31 cellular contexts compared by ENCODE assay signal in genomic region chr11:104422320-104422944, GRCh38.
"Had no signal": no experiment of that assay in that cellular context is flagged by ENCODE, and none has a peak within 500 bp of the region (broad histone marks: within the 10 kb centered on the region; RNA-seq: fewer than 3 reads in every experiment).

No MANE protein-coding gene starts in this region.

- H3K4me1 ChIP-seq: SJCRH30 had no signal

- H3K36me3 Mint-ChIP-seq: activated CD4-positive, alpha-beta memory T cell treated with anti-CD3 and anti-CD28 coated beads for 36 hours; activated naive CD8-positive, alpha-beta T cell treated with anti-CD3 and anti-CD28 coated beads for 36 hours had no signal

- H3K4me1 Mint-ChIP-seq: activated CD4-positive, alpha-beta T cell treated with anti-CD3 and anti-CD28 coated beads for 36 hours; activated CD4-positive, alpha-beta T cell treated with anti-CD3 and anti-CD28 coated beads, Interleukin-2, amount 10 ng/mL, durations not matched to agents 7 days and 5 days; activated naive CD8-positive, alpha-beta T cell treated with anti-CD3 and anti-CD28 coated beads for 36 hours; activated T-helper 17 cell treated with anti-CD3 and anti-CD28 coated beads, Interleukin-2, amount 50 U/mL, for 72 hours had no signal

- DNase-seq: activated CD4-positive, alpha-beta memory T cell treated with anti-CD3 and anti-CD28 coated beads for 36 hours; activated CD4-positive, alpha-beta T cell treated with anti-CD3 and anti-CD28 coated beads for 36 hours; activated CD4-positive, alpha-beta T cell treated with anti-CD3 and anti-CD28 coated beads, Interleukin-2, amount 10 ng/mL, durations not matched to agents 7 days and 5 days; activated CD8-positive, alpha-beta memory T cell treated with anti-CD3 and anti-CD28 coated beads, Interleukin-2, amount 50 U/mL, for 4 hours; activated effector memory CD4-positive, alpha-beta T cell treated with anti-CD3 and anti-CD28 coated beads, Interleukin-2, amount 50 U/mL, for 16 hours; activated naive CD4-positive, alpha-beta T cell; activated naive CD4-positive, alpha-beta T cell treated with anti-CD3 and anti-CD28 coated beads, Interleukin-2, amount 50 U/mL, for 16 hours; activated naive CD8-positive, alpha-beta T cell treated with anti-CD3 and anti-CD28 coated beads for 36 hours; activated T-cell treated with anti-CD3 and anti-CD28 coated beads for 4 hours; activated T-cell treated with anti-CD3 and anti-CD28 coated beads, Interleukin-2, amount 50 U/mL, for 72 hours; amniotic stem cell; brain microvascular endothelial cell; NCI-H1092 treated with DMSO at 0.1 percent for 48 hours; NCI-H1417; NCI-H146; NCI-H187; NCI-H2029 treated with DMSO at 0.1 percent for 48 hours; NCI-H2107; NCI-H2171; NCI-H510A; NCI-H526; NCI-H748 treated with DMSO at 0.1 percent for 48 hours; NK-92 treated with Interleukin-12 subunit alpha and Interleukin-12 subunit beta, amount 100 ng/mL, for 24 hours; SHP77; SJCRH30; T1000 had no signal

- H3K27me3 ChIP-seq: brain microvascular endothelial cell, SJCRH30 had no signal

- H3K9me3 Mint-ChIP-seq: activated CD4-positive, alpha-beta memory T cell treated with anti-CD3 and anti-CD28 coated beads for 36 hours; activated CD4-positive, alpha-beta T cell treated with anti-CD3 and anti-CD28 coated beads, Interleukin-2, amount 10 ng/mL, durations not matched to agents 7 days and 5 days; activated naive CD8-positive, alpha-beta T cell treated with anti-CD3 and anti-CD28 coated beads for 36 hours; activated T-cell treated with anti-CD3 and anti-CD28 coated beads, Interleukin-2, amount 50 U/mL, for 72 hours; activated T-helper 17 cell treated with anti-CD3 and anti-CD28 coated beads, Interleukin-2, amount 50 U/mL, for 72 hours had no signal

- H3K9ac ChIP-seq: KMS-11 had no signal

- H3K4me3 ChIP-seq: PC-9, SJCRH30, SK-N-MC had no signal

- ATAC-seq: activated CD4-positive, alpha-beta T cell treated with anti-CD3 and anti-CD28 coated beads for 36 hours; activated T-cell treated with anti-CD3 and anti-CD28 coated beads, Interleukin-2, amount 50 U/mL, for 72 hours; activated T-helper 17 cell treated with anti-CD3 and anti-CD28 coated beads, Interleukin-2, amount 50 U/mL, for 72 hours had no signal

- H3K36me3 ChIP-seq: brain microvascular endothelial cell, SJCRH30 had no signal

- H3K4me3 Mint-ChIP-seq: activated CD4-positive, alpha-beta memory T cell treated with anti-CD3 and anti-CD28 coated beads for 36 hours; activated CD4-positive, alpha-beta T cell treated with anti-CD3 and anti-CD28 coated beads for 36 hours; activated CD4-positive, alpha-beta T cell treated with anti-CD3 and anti-CD28 coated beads, Interleukin-2, amount 10 ng/mL, durations not matched to agents 7 days and 5 days; activated naive CD8-positive, alpha-beta T cell treated with anti-CD3 and anti-CD28 coated beads for 36 hours; activated T-cell treated with anti-CD3 and anti-CD28 coated beads, Interleukin-2, amount 50 U/mL, for 72 hours; activated T-helper 17 cell treated with anti-CD3 and anti-CD28 coated beads, Interleukin-2, amount 50 U/mL, for 72 hours had no signal

- H3K9me3 ChIP-seq: SJCRH30 had no signal

- H2AFZ ChIP-seq: PC-9 had no signal

- H3K27me3 Mint-ChIP-seq: activated CD4-positive, alpha-beta memory T cell treated with anti-CD3 and anti-CD28 coated beads for 36 hours; activated CD4-positive, alpha-beta T cell treated with anti-CD3 and anti-CD28 coated beads for 36 hours; activated CD4-positive, alpha-beta T cell treated with anti-CD3 and anti-CD28 coated beads, Interleukin-2, amount 10 ng/mL, durations not matched to agents 7 days and 5 days; activated naive CD8-positive, alpha-beta T cell treated with anti-CD3 and anti-CD28 coated beads for 36 hours; activated T-helper 17 cell treated with anti-CD3 and anti-CD28 coated beads, Interleukin-2, amount 50 U/mL, for 72 hours had no signal

- H3K27ac Mint-ChIP-seq: activated CD4-positive, alpha-beta memory T cell treated with anti-CD3 and anti-CD28 coated beads for 36 hours; activated CD4-positive, alpha-beta T cell treated with anti-CD3 and anti-CD28 coated beads for 36 hours; activated CD4-positive, alpha-beta T cell treated with anti-CD3 and anti-CD28 coated beads, Interleukin-2, amount 10 ng/mL, durations not matched to agents 7 days and 5 days; activated naive CD8-positive, alpha-beta T cell treated with anti-CD3 and anti-CD28 coated beads for 36 hours; activated T-cell treated with anti-CD3 and anti-CD28 coated beads, Interleukin-2, amount 50 U/mL, for 72 hours; activated T-helper 17 cell treated with anti-CD3 and anti-CD28 coated beads, Interleukin-2, amount 50 U/mL, for 72 hours had no signal

- H3K27ac ChIP-seq: brain microvascular endothelial cell, KMS-11, PC-9, RWPE1, SJCRH30, SK-N-MC had no signal

- H3K4me2 ChIP-seq: KMS-11, PC-9 had no signal
